Comparison of ENCODE assay signal across 2 cellular contexts in genomic region chr16:57709663-57710062, GRCh38.
TF ChIP-seq lines count a peak whose summit lies in the region.

No MANE protein-coding gene starts in this region.

TF ChIP-seq in K562, 482 proteins besides CTCF, POLR2A, EP300 and RAD21:
- TF ChIP-seq, protein P1, sequence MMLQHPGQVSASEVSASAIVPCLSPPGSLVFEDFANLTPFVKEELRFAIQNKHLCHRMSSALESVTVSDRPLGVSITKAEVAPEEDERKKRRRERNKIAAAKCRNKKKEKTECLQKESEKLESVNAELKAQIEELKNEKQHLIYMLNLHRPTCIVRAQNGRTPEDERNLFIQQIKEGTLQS (IDR thresholded peaks at IDR 0.05) = peak; percentile 39
- TF ChIP-seq, protein P1 (CRISPR knock-in tag; conservative IDR thresholded peaks at IDR 0.05) = no peak
- no peak for TF ChIP-seq LCOR (CRISPR knock-in tag; IDR thresholded peaks at IDR 0.05)
- TF ChIP-seq CEBPG (CRISPR knock-in tag; IDR thresholded peaks at IDR 0.05) = no peak
- TF ChIP-seq CEBPG (tag; conservative IDR thresholded peaks at IDR 0.05 in 1 of 2, IDR thresholded peaks at IDR 0.05 in 1 of 2) = peak; percentile 32 to 58; a peak in 3 of 4 replicates
- peak; percentile 56 for TF ChIP-seq CEBPB (tag; IDR thresholded peaks at IDR 0.05)
TF ChIP-seq in K562: peak in this region for 3.

TF ChIP-seq in HepG2, 621 proteins besides CTCF, POLR2A, EP300 and RAD21 (continues in another document):
- peak; percentile 70; the same call in 1 of the 2 replicates for TF ChIP-seq HOXA3 (CRISPR knock-in tag; IDR thresholded peaks at IDR 0.05)
- 0 out of 2 replicates have a peak, but pooled peaks have one; percentile 56 for TF ChIP-seq NKX3-1 (CRISPR knock-in tag; IDR thresholded peaks at IDR 0.05)
- TF ChIP-seq, protein P2, sequence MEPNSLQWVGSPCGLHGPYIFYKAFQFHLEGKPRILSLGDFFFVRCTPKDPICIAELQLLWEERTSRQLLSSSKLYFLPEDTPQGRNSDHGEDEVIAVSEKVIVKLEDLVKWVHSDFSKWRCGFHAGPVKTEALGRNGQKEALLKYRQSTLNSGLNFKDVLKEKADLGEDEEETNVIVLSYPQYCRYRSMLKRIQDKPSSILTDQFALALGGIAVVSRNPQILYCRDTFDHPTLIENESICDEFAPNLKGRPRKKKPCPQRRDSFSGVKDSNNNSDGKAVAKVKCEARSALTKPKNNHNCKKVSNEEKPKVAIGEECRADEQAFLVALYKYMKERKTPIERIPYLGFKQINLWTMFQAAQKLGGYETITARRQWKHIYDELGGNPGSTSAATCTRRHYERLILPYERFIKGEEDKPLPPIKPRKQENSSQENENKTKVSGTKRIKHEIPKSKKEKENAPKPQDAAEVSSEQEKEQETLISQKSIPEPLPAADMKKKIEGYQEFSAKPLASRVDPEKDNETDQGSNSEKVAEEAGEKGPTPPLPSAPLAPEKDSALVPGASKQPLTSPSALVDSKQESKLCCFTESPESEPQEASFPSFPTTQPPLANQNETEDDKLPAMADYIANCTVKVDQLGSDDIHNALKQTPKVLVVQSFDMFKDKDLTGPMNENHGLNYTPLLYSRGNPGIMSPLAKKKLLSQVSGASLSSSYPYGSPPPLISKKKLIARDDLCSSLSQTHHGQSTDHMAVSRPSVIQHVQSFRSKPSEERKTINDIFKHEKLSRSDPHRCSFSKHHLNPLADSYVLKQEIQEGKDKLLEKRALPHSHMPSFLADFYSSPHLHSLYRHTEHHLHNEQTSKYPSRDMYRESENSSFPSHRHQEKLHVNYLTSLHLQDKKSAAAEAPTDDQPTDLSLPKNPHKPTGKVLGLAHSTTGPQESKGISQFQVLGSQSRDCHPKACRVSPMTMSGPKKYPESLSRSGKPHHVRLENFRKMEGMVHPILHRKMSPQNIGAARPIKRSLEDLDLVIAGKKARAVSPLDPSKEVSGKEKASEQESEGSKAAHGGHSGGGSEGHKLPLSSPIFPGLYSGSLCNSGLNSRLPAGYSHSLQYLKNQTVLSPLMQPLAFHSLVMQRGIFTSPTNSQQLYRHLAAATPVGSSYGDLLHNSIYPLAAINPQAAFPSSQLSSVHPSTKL (CRISPR knock-in tag; IDR thresholded peaks at IDR 0.05) = peak; percentile 92
- peak; percentile 81 for TF ChIP-seq ZNF317 (CRISPR knock-in tag; IDR thresholded peaks at IDR 0.05)
- no peak for TF ChIP-seq STAT5B (CRISPR knock-in tag; IDR thresholded peaks at IDR 0.05)
- 0 out of 2 replicates have a peak, but pooled peaks have one; percentile 27 for TF ChIP-seq RFXAP (CRISPR knock-in tag; IDR thresholded peaks at IDR 0.05; ENCODE audit: borderline replicate concordance)
- TF ChIP-seq ARID3A (IDR thresholded peaks at IDR 0.05; ENCODE audit: low read depth, low read length) = 0 out of 2 replicates have a peak, but pooled peaks have one; percentile 16
- TF ChIP-seq NFKBIZ (CRISPR knock-in tag; IDR thresholded peaks at IDR 0.05) = peak; percentile 47; the same call in 1 of the 2 replicates
- TF ChIP-seq PHF5A (CRISPR knock-in tag; IDR thresholded peaks at IDR 0.05; ENCODE audit: low read depth, unreplicated experiment) = peak; percentile 28
- TF ChIP-seq FOSL2 (CRISPR knock-in tag; IDR thresholded peaks at IDR 0.05) = peak; percentile 58
- TF ChIP-seq ZNF781 (CRISPR knock-in tag; IDR thresholded peaks at IDR 0.05; ENCODE audit: borderline replicate concordance, not compliant biosample characterization) = no peak
- peak; percentile 37; the same call in 1 of the 2 replicates for TF ChIP-seq CREM (IDR thresholded peaks at IDR 0.05)
- TF ChIP-seq CREM (CRISPR knock-in tag; IDR thresholded peaks at IDR 0.05) = no peak
- TF ChIP-seq, protein P1 (CRISPR knock-in tag; IDR thresholded peaks at IDR 0.05) = peak; percentile 96
- no peak for TF ChIP-seq SOX13 (IDR thresholded peaks at IDR 0.05)
- peak in 1 of 2 experiments; percentile 74; a peak in 2 of 4 replicates for TF ChIP-seq SOX13 (CRISPR knock-in tag; conservative IDR thresholded peaks at IDR 0.05 in 1 of 2, IDR thresholded peaks at IDR 0.05 in 1 of 2)
- peak; percentile 64; the same call in 1 of the 2 replicates for TF ChIP-seq DPF2 (CRISPR knock-in tag; IDR thresholded peaks at IDR 0.05; ENCODE audit: borderline replicate concordance, low read depth)
- TF ChIP-seq THAP11 (CRISPR knock-in tag; IDR thresholded peaks at IDR 0.05) = peak; percentile 67
- TF ChIP-seq KAT7 (CRISPR knock-in tag; IDR thresholded peaks at IDR 0.05; ENCODE audit: borderline replicate concordance) = peak; percentile 80; the same call in 1 of the 2 replicates
- peak; percentile 87 for TF ChIP-seq FOXO1 (CRISPR knock-in tag; IDR thresholded peaks at IDR 0.05)
- TF ChIP-seq HNF4G (IDR thresholded peaks at IDR 0.05; ENCODE audit: borderline replicate concordance, low read depth, low read length) = peak; percentile 94
- TF ChIP-seq HNF4G (CRISPR knock-in tag; IDR thresholded peaks at IDR 0.05; ENCODE audit: borderline replicate concordance, low read depth) = no peak
- peak; percentile 43; the same call in 1 of the 2 replicates for TF ChIP-seq HMG20A (CRISPR knock-in tag; IDR thresholded peaks at IDR 0.05; ENCODE audit: borderline replicate concordance)
- peak; percentile 71 for TF ChIP-seq ISL2 (CRISPR knock-in tag; IDR thresholded peaks at IDR 0.05)
- TF ChIP-seq PAF1 (CRISPR knock-in tag; IDR thresholded peaks at IDR 0.05) = no peak
- TF ChIP-seq NCOA2 (CRISPR knock-in tag; IDR thresholded peaks at IDR 0.05) = peak; percentile 71
- no peak for TF ChIP-seq GTF3A (CRISPR knock-in tag; conservative IDR thresholded peaks at IDR 0.05)
- TF ChIP-seq FOXA3 (CRISPR knock-in tag; IDR thresholded peaks at IDR 0.05) = peak; percentile 77
- TF ChIP-seq THRA (CRISPR knock-in tag; IDR thresholded peaks at IDR 0.05; ENCODE audit: borderline replicate concordance) = peak; percentile 62; the same call in 1 of the 2 replicates
- TF ChIP-seq ATF7 (IDR thresholded peaks at IDR 0.05) = peak; percentile 49; the same call in 1 of the 2 replicates
- peak; percentile 67; the same call in 1 of the 2 replicates for TF ChIP-seq ATF7 (CRISPR knock-in tag; IDR thresholded peaks at IDR 0.05)
- TF ChIP-seq ZNF292 (CRISPR knock-in tag; IDR thresholded peaks at IDR 0.05; ENCODE audit: borderline replicate concordance, low read depth) = peak; percentile 87
- TF ChIP-seq ZNF792 (CRISPR knock-in tag; IDR thresholded peaks at IDR 0.05) = peak; percentile 75; the same call in 1 of the 2 replicates
- peak; percentile 60; the same call in 1 of the 2 replicates for TF ChIP-seq ZBTB25 (CRISPR knock-in tag; IDR thresholded peaks at IDR 0.05)
- 0 out of 2 replicates have a peak, but pooled peaks have one; percentile 36 for TF ChIP-seq SMARCC2 (IDR thresholded peaks at IDR 0.05)
- no peak for TF ChIP-seq FOXA1 (IDR thresholded peaks at IDR 0.05)
- peak; percentile 82 for TF ChIP-seq FOXA1 (CRISPR knock-in tag; IDR thresholded peaks at IDR 0.05)
- no peak for TF ChIP-seq SUZ12 (IDR thresholded peaks at IDR 0.05; ENCODE audit: low read depth, low read length)
- no peak for TF ChIP-seq SP140L (CRISPR knock-in tag; IDR thresholded peaks at IDR 0.05; ENCODE audit: borderline replicate concordance)
- no peak for TF ChIP-seq ZKSCAN1 (IDR thresholded peaks at IDR 0.05; ENCODE audit: low read length)
- TF ChIP-seq ZNF263 (CRISPR knock-in tag; IDR thresholded peaks at IDR 0.05) = 0 out of 2 replicates have a peak, but pooled peaks have one; percentile 33
- no peak for TF ChIP-seq ZNF232 (CRISPR knock-in tag; IDR thresholded peaks at IDR 0.05; ENCODE audit: borderline replicate concordance)
- TF ChIP-seq NR2F6 (IDR thresholded peaks at IDR 0.05) = 0 out of 2 replicates have a peak, but pooled peaks have one; percentile 18
- peak; percentile 26; the same call in 1 of the 2 replicates for TF ChIP-seq NR2F6 (CRISPR knock-in tag; IDR thresholded peaks at IDR 0.05)
- peak; percentile 78 for TF ChIP-seq ZNF644 (CRISPR knock-in tag; IDR thresholded peaks at IDR 0.05; ENCODE audit: low read depth)
- TF ChIP-seq KLF16 (CRISPR knock-in tag; IDR thresholded peaks at IDR 0.05) = peak in 1 of 2 experiments; percentile 49; a peak in 1 of 4 replicates
- TF ChIP-seq SAP130 (CRISPR knock-in tag; IDR thresholded peaks at IDR 0.05; ENCODE audit: low read depth) = peak; percentile 51
- 0 out of 2 replicates have a peak, but pooled peaks have one; percentile 55 for TF ChIP-seq MIER3 (CRISPR knock-in tag; IDR thresholded peaks at IDR 0.05; ENCODE audit: borderline replicate concordance)
- no peak for TF ChIP-seq SATB2 (CRISPR knock-in tag; IDR thresholded peaks at IDR 0.05)
- TF ChIP-seq, protein P3, sequence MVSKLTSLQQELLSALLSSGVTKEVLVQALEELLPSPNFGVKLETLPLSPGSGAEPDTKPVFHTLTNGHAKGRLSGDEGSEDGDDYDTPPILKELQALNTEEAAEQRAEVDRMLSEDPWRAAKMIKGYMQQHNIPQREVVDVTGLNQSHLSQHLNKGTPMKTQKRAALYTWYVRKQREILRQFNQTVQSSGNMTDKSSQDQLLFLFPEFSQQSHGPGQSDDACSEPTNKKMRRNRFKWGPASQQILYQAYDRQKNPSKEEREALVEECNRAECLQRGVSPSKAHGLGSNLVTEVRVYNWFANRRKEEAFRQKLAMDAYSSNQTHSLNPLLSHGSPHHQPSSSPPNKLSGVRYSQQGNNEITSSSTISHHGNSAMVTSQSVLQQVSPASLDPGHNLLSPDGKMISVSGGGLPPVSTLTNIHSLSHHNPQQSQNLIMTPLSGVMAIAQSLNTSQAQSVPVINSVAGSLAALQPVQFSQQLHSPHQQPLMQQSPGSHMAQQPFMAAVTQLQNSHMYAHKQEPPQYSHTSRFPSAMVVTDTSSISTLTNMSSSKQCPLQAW (CRISPR knock-in tag; IDR thresholded peaks at IDR 0.05) = 0 out of 2 replicates have a peak, but pooled peaks have one; percentile 33
- peak; percentile 50; the same call in 1 of the 2 replicates for TF ChIP-seq PITX1 (CRISPR knock-in tag; IDR thresholded peaks at IDR 0.05)
- no peak for TF ChIP-seq HHEX (CRISPR knock-in tag; IDR thresholded peaks at IDR 0.05)
- no peak for TF ChIP-seq ZNF552 (CRISPR knock-in tag; IDR thresholded peaks at IDR 0.05; ENCODE audit: borderline replicate concordance)
- TF ChIP-seq THYN1 (CRISPR knock-in tag; IDR thresholded peaks at IDR 0.05; ENCODE audit: borderline replicate concordance, low read depth) = no peak
- TF ChIP-seq, protein P4, sequence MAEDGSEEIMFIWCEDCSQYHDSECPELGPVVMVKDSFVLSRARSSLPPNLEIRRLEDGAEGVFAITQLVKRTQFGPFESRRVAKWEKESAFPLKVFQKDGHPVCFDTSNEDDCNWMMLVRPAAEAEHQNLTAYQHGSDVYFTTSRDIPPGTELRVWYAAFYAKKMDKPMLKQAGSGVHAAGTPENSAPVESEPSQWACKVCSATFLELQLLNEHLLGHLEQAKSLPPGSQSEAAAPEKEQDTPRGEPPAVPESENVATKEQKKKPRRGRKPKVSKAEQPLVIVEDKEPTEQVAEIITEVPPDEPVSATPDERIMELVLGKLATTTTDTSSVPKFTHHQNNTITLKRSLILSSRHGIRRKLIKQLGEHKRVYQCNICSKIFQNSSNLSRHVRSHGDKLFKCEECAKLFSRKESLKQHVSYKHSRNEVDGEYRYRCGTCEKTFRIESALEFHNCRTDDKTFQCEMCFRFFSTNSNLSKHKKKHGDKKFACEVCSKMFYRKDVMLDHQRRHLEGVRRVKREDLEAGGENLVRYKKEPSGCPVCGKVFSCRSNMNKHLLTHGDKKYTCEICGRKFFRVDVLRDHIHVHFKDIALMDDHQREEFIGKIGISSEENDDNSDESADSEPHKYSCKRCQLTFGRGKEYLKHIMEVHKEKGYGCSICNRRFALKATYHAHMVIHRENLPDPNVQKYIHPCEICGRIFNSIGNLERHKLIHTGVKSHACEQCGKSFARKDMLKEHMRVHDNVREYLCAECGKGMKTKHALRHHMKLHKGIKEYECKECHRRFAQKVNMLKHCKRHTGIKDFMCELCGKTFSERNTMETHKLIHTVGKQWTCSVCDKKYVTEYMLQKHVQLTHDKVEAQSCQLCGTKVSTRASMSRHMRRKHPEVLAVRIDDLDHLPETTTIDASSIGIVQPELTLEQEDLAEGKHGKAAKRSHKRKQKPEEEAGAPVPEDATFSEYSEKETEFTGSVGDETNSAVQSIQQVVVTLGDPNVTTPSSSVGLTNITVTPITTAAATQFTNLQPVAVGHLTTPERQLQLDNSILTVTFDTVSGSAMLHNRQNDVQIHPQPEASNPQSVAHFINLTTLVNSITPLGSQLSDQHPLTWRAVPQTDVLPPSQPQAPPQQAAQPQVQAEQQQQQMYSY (CRISPR knock-in tag; IDR thresholded peaks at IDR 0.05) = no peak
